In the genomic region with DNA sequence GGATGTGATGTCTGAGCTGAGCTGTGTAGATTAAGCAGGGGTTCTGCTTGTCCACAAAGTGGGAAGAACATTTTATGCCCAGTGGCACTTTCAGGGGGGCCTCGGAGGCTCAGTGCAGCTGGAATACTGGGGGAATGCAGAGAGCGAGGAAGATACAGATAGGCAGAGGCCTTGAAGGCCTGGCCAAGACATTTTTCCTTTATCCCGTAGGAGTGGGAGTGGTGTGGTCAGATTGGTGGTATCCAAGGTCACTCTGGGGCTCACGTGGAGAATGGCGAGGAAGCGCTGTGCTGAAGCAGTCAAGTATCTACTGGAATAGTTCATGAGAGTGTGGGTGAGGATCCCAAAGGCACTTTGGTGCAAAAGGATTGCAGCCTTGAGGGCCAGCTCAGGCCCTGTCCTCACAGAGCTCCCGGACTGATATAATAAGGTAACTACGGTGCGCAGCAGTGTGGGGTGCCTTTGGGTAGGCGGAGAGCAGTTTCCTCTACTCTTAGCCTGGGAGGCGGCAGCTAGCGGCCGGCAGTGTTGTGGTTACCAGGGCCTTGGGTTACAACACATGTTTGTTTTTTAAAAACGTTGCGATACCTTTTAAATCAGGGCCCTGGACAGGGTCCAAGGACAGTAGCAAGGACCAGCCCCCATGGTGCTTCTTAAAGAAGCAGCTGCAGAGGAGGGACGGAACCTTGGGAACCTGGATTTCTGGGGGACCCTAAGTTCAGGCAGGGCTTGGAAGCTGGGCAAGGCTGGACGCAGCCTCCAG, we compare ENCODE assay signal across 9 cellular contexts. TPM values are rescaled to one million over a fixed set of nuclear protein-coding genes. Genes with fewer than 3 reads are reported as not detected.
DNase-seq lines count a peak whose midpoint lies in the region; ATAC-seq, FAIRE-seq and TF ChIP-seq lines count a peak whose summit lies in the region.
"Had no signal": no experiment of that assay in that cellular context is flagged by ENCODE, and none has a peak within 500 bp of the region (broad histone marks: within the 10 kb centered on the region; RNA-seq: fewer than 3 reads in every experiment).

No MANE protein-coding gene starts in this region.

- 0% methylated on average over 10 of the region's 17 CpGs for WGBS in HepG2 (ENCODE audit: low lambda C conversion rate)
- WGBS in trophoblast cell (ENCODE audit: extremely low coverage, insufficient coverage, insufficient read length), result no CpG with 5 or more reads among the region's 17 CpGs

- peak overlapping the region; percentile 14 to 20 for H3K4me3 Mint-ChIP-seq in activated T-cell treated with anti-CD3 and anti-CD28 coated beads, Interleukin-2, amount 50 U/mL, for 72 hours

- no peak for TF ChIP-seq RAD21 in HepG2 (CRISPR knock-in tag; IDR thresholded peaks at IDR 0.05)

- ATAC-seq in HG03139 (IDR thresholded peaks at IDR 0.05; ENCODE audit: unreplicated experiment) (peak; percentile 64), HepG2 (peak; percentile 97)
- ATAC-seq in activated T-cell treated with anti-CD3 and anti-CD28 coated beads, Interleukin-2, amount 50 U/mL, for 72 hours (replicated peaks in 1 of 2), result peak; percentile 70 to 79

- H3K4me3 ChIP-seq in BLaER1 (peak overlapping the region; percentile 39; the same call in 1 of the 2 replicates), HepG2 (replicated peaks in 1 of 3; ENCODE audit: insufficient read depth in 1 of 3, low read depth in 2 of 3, low read length in 3 of 3) (peak overlapping the region; percentile 23 to 56 (median 39); a peak in 5 of 6 replicates), trophoblast cell (ENCODE audit: low read depth, low read length) (no peak overlapping the region)

- peaks cover 84% of the 10 kb centered on the region for H3K4me1 ChIP-seq in BLaER1
- peaks cover 56% of the 10 kb centered on the region for H3K4me1 ChIP-seq in HepG2 (ENCODE audit: insufficient read depth, low read length)
- peaks cover 1 to 3% of the 10 kb centered on the region in 2 experiments for H3K4me1 ChIP-seq in trophoblast cell (ENCODE audit: control insufficient read depth in 1 of 2, insufficient read depth in 2 of 2, low read length in 2 of 2)

- peak overlapping the region; percentile 65 for H2AFZ ChIP-seq in HepG2 (ENCODE audit: low read length)
- H2AFZ ChIP-seq in trophoblast cell (ENCODE audit: insufficient read depth, low read length, poor library complexity), result no peak overlapping the region

- TF ChIP-seq EP300 in HepG2 (IDR thresholded peaks at IDR 0.05; ENCODE audit: low read depth in 2 of 2, low read length in 2 of 2), result peak; percentile 84 to 94
- TF ChIP-seq EP300 in HepG2 (CRISPR knock-in tag; IDR thresholded peaks at IDR 0.05; ENCODE audit: borderline replicate concordance), result peak; percentile 73; the same call in 1 of the 2 replicates

- H3K36me3 Mint-ChIP-seq in activated T-cell treated with anti-CD3 and anti-CD28 coated beads, Interleukin-2, amount 50 U/mL, for 72 hours (ENCODE audit: insufficient read depth in 2 of 2), result no peaks in the 10 kb centered on the region

- in situ Hi-C loops in HepG2 (cut with HindIII; ENCODE audit: extremely low pct_ligation_motif_present, low pct_unique_long_range_greater_than_20kb), result loop anchor here (10.0 kb wide), 1 partner anchor 110 kb away; no protein-coding TSS in a partner anchor

- no peak overlapping the region for H3K14ac ChIP-seq in trophoblast cell (ENCODE audit: low read length)

- H3K27ac ChIP-seq in BLaER1 (peak overlapping the region; percentile 69), HepG2 (ENCODE audit: extremely low read length, insufficient read depth, low read length) (peak overlapping the region; percentile 67), trophoblast cell (ENCODE audit: low read depth, low read length) (no peak overlapping the region)

- no peak overlapping the region for H2BK5ac ChIP-seq in trophoblast cell (ENCODE audit: low read depth, low read length, poor library complexity)

- no peak overlapping the region for H2AK5ac ChIP-seq in trophoblast cell (ENCODE audit: low read length)

- H2BK120ac ChIP-seq in trophoblast cell (ENCODE audit: insufficient read depth, low read length, poor library complexity), result no peak overlapping the region

- peak; percentile 35 for TF ChIP-seq CTCF in HepG2 (CRISPR knock-in tag; IDR thresholded peaks at IDR 0.05)

- BruUV-seq in HepG2 (replicated peaks; lab: Mats Ljungman, UMichigan), result no TSS peak

- no peak overlapping the region for H2BK12ac ChIP-seq in trophoblast cell (ENCODE audit: low read length)

- H3K18ac ChIP-seq in trophoblast cell (ENCODE audit: low read length), result no peak overlapping the region

- H3K9me3 Mint-ChIP-seq in activated T-cell treated with anti-CD3 and anti-CD28 coated beads, Interleukin-2, amount 50 U/mL, for 72 hours, result no peaks in the 10 kb centered on the region

- CTCF ChIA-PET in HepG2 (lab: Yijun Ruan, JAX; ENCODE audit: low intra/inter-chr PET ratio, low total read pairs), result no interaction called here

- H3K27me3 ChIP-seq in BLaER1 (no peaks in the 10 kb centered on the region), HepG2 (ENCODE audit: control insufficient read depth in 1 of 2, insufficient read depth in 2 of 2, low read length in 2 of 2) (peaks cover 1 to 11% of the 10 kb centered on the region in 2 experiments; a peak in 1 of 5 replicates), trophoblast cell (ENCODE audit: insufficient read depth, low read length) (no peaks in the 10 kb centered on the region)

- H3K9ac ChIP-seq in BLaER1 (peak overlapping the region; percentile 36; the same call in 1 of the 2 replicates), HepG2 (ENCODE audit: insufficient read depth, low read depth, low read length) (peak overlapping the region; percentile 64), trophoblast cell (ENCODE audit: low read length) (no peak overlapping the region)

- H3K9me3 ChIP-seq in BLaER1, result no peaks in the 10 kb centered on the region
- H3K9me3 ChIP-seq in HepG2 (ENCODE audit: low read length), result no peaks in the 10 kb centered on the region
- no peaks in the 10 kb centered on the region for H3K9me3 ChIP-seq in trophoblast cell (ENCODE audit: insufficient read depth, low read depth, low read length)

- peak; percentile 87 for FAIRE-seq in HepG2 (lab: Jason Lieb, UNC)
- FAIRE-seq: endothelial cell of umbilical vein had no signal

- H3K27ac Mint-ChIP-seq in activated T-cell treated with anti-CD3 and anti-CD28 coated beads, Interleukin-2, amount 50 U/mL, for 72 hours, result no peak overlapping the region

- H4K8ac ChIP-seq in trophoblast cell (ENCODE audit: low read depth, low read length), result no peak overlapping the region

- H3K36me3 ChIP-seq in BLaER1 (no peaks in the 10 kb centered on the region), HepG2 (replicated peaks in 1 of 2; ENCODE audit: control insufficient read depth in 1 of 2, insufficient read depth in 2 of 2, low read length in 2 of 2) (no peaks in the 10 kb centered on the region), trophoblast cell (ENCODE audit: control insufficient read depth in 1 of 2, insufficient read depth in 2 of 2, low read length in 2 of 2) (no peaks in the 10 kb centered on the region)

- peaks cover 12% of the 10 kb centered on the region for H3K4me1 Mint-ChIP-seq in activated T-cell treated with anti-CD3 and anti-CD28 coated beads, Interleukin-2, amount 50 U/mL, for 72 hours (ENCODE audit: low read depth)

- no peak overlapping the region for H4K91ac ChIP-seq in trophoblast cell (ENCODE audit: low read depth, low read length)

- intact Hi-C loops in HepG2 (cut with micrococcal nuclease; ENCODE audit: unreplicated experiment), result loop anchor here (1.0 kb wide), 1 partner anchor 10 kb away; a partner anchor contains a TSS

- H3K79me2 ChIP-seq in HepG2 (ENCODE audit: insufficient read depth, low read length) (no peaks in the 10 kb centered on the region), trophoblast cell (ENCODE audit: control insufficient read depth, insufficient read depth, low read length, poor library complexity) (no peaks in the 10 kb centered on the region)

- H4K12ac ChIP-seq in trophoblast cell (ENCODE audit: low read depth, low read length), result no peak overlapping the region

- H3K27me3 Mint-ChIP-seq in activated T-cell treated with anti-CD3 and anti-CD28 coated beads, Interleukin-2, amount 50 U/mL, for 72 hours (ENCODE audit: low read depth), result no peaks in the 10 kb centered on the region

- peak in 1 of 2 donors; percentile 29 for DNase-seq in activated T-cell treated with anti-CD3 and anti-CD28 coated beads, Interleukin-2, amount 50 U/mL, for 72 hours
- DNase-seq in HepG2 (ENCODE audit: low spot score) (peak; percentile 85), NCI-H146 (lab: John Stamatoyannopoulos, UW) (no peak), trophoblast cell (no peak), superior temporal gyrus (ENCODE audit: extremely low spot score) (no peak)

- H4K20me1 ChIP-seq in BLaER1, result no peaks in the 10 kb centered on the region
- no peaks in the 10 kb centered on the region for H4K20me1 ChIP-seq in HepG2 (ENCODE audit: insufficient read depth, low read length)

- H3K4me2 ChIP-seq in BLaER1 (peak overlapping the region; percentile 78), HepG2 (ENCODE audit: low read depth, low read length) (peak overlapping the region; percentile 89), trophoblast cell (ENCODE audit: low read length) (no peak overlapping the region)

- POLR2A ChIA-PET in HepG2 (lab: Yijun Ruan, JAX), result interaction anchor here (0.6 to 2.9 kb wide), 11 partner anchors 9 to 537 kb away, joined by 3 to 89 read pairs (median 4); a partner anchor contains a TSS

- no peaks in the 10 kb centered on the region for H3K79me1 ChIP-seq in trophoblast cell (ENCODE audit: low read length)

- TF ChIP-seq POLR2A in GM19099 (IDR thresholded peaks at IDR 0.05; ENCODE audit: extremely low read depth, insufficient read length, low read depth) (peak; percentile 19), HepG2 (IDR thresholded peaks at IDR 0.05; ENCODE audit: insufficient read depth in 1 of 2, low read depth in 2 of 2, low read length in 2 of 2) (peak in 1 of 2 experiments; percentile 74; a peak in 2 of 4 replicates)

- H3K23ac ChIP-seq in trophoblast cell (ENCODE audit: low read length), result no peak overlapping the region

- no peak overlapping the region for H3K4ac ChIP-seq in trophoblast cell (ENCODE audit: low read depth, low read length)

RNA-seq across cellular contexts. Expression of a gene that starts 10.8 kb away (rescaled TPM):
- 10 to 100 TPM; 44.8 to 53.1 TPM for total RNA-seq in activated T-cell treated with anti-CD3 and anti-CD28 coated beads, Interleukin-2, amount 50 U/mL, for 72 hours
- total RNA-seq in HepG2 (2016; rRNA removed; fragmentation: Illumina TruSeq; extraction: Trizol), result 45.2 and 46.3 TPM in 2 replicates
- 55.5 and 59.1 TPM in 2 replicates for total RNA-seq in HepG2 (2016; cell fraction: cytosol; rRNA removed; fragmentation: Illumina TruSeq; extraction: Trizol; ENCODE audit: low read depth)
- total RNA-seq in HepG2 (2016; cell fraction: insoluble cytoplasmic fraction; rRNA removed; fragmentation: Illumina TruSeq; extraction: Trizol), result 40.1 and 44.9 TPM in 2 replicates
- 122 and 135 TPM in 2 replicates for total RNA-seq in HepG2 (2016; cell fraction: membrane; rRNA removed; fragmentation: Illumina TruSeq; extraction: Trizol)
- total RNA-seq in HepG2 (2016; cell fraction: nucleus; rRNA removed; fragmentation: Illumina TruSeq; extraction: Trizol), result 20.8 and 25.7 TPM in 2 replicates
- 12.2 and 14.4 TPM in 2 replicates for polyA plus RNA-seq in HepG2 (2011; rRNA removed)
- polyA plus RNA-seq in HepG2 (2011; cell fraction: cytosol; rRNA removed), result 10.9 and 17.9 TPM in 2 replicates
- polyA plus RNA-seq in HepG2 (2011; cell fraction: nucleus; rRNA removed), result 5.2 and 8.5 TPM in 2 replicates
- polyA plus RNA-seq in HepG2 (2012), result 11.3 and 12.9 TPM in 2 replicates
- 76.9 and 83.3 TPM in 2 replicates for polyA plus RNA-seq in HepG2 (2016; cell fraction: cytosol; fragmentation: Illumina TruSeq; extraction: Trizol; ENCODE audit: low read depth)
- 49.2 and 57.5 TPM in 2 replicates for polyA plus RNA-seq in HepG2 (2016; cell fraction: insoluble cytoplasmic fraction; fragmentation: Illumina TruSeq; extraction: Trizol; ENCODE audit: low read depth)
- 129 and 152 TPM in 2 replicates for polyA plus RNA-seq in HepG2 (2016; cell fraction: membrane; fragmentation: Illumina TruSeq; extraction: Trizol; ENCODE audit: low read depth)
- 30.6 and 33.2 TPM in 2 replicates for polyA plus RNA-seq in HepG2 (2016; cell fraction: nucleus; fragmentation: Illumina TruSeq; extraction: Trizol; ENCODE audit: insufficient read depth, low read depth)
- polyA minus RNA-seq in HepG2 (2011; rRNA and poly(A)+ RNA removed; ENCODE audit: low replicate concordance), result 0.35 and 14.2 TPM in 2 replicates
- 5.0 and 5.8 TPM in 2 replicates for polyA minus RNA-seq in HepG2 (2011; cell fraction: cytosol; rRNA and poly(A)+ RNA removed)
- 6.7 and 12.7 TPM in 2 replicates for polyA minus RNA-seq in HepG2 (2011; cell fraction: nucleus; rRNA and poly(A)+ RNA removed)
- polyA plus RNA-seq in trophoblast cell (2013), result 9.9 and 10.2 TPM in 2 replicates

RNA-seq across cellular contexts. Expression of a gene that starts 18.3 kb away (rescaled TPM):
- total RNA-seq in activated T-cell treated with anti-CD3 and anti-CD28 coated beads, Interleukin-2, amount 50 U/mL, for 72 hours, result 10 to 100 TPM; 19.4 to 28.2 TPM
- 16.6 and 29.6 TPM in 2 replicates for total RNA-seq in HepG2 (2016; rRNA removed; fragmentation: Illumina TruSeq; extraction: Trizol)
- 4.1 and 4.6 TPM in 2 replicates for total RNA-seq in HepG2 (2016; cell fraction: cytosol; rRNA removed; fragmentation: Illumina TruSeq; extraction: Trizol; ENCODE audit: low read depth)
- 17.1 and 30.7 TPM in 2 replicates for total RNA-seq in HepG2 (2016; cell fraction: insoluble cytoplasmic fraction; rRNA removed; fragmentation: Illumina TruSeq; extraction: Trizol)
- total RNA-seq in HepG2 (2016; cell fraction: membrane; rRNA removed; fragmentation: Illumina TruSeq; extraction: Trizol), result 11.9 and 12.6 TPM in 2 replicates
- 27.5 and 33.6 TPM in 2 replicates for total RNA-seq in HepG2 (2016; cell fraction: nucleus; rRNA removed; fragmentation: Illumina TruSeq; extraction: Trizol)
- 12.9 and 14.6 TPM in 2 replicates for polyA plus RNA-seq in HepG2 (2011; rRNA removed)
- 11.3 TPM in 2 replicates for polyA plus RNA-seq in HepG2 (2011; cell fraction: cytosol; rRNA removed)
- 3.9 and 5.2 TPM in 2 replicates for polyA plus RNA-seq in HepG2 (2011; cell fraction: nucleus; rRNA removed)
- 8.5 and 11.0 TPM in 2 replicates for polyA plus RNA-seq in HepG2 (2012)
- 3.8 TPM in 2 replicates for polyA plus RNA-seq in HepG2 (2016; cell fraction: cytosol; fragmentation: Illumina TruSeq; extraction: Trizol; ENCODE audit: low read depth)
- polyA plus RNA-seq in HepG2 (2016; cell fraction: insoluble cytoplasmic fraction; fragmentation: Illumina TruSeq; extraction: Trizol; ENCODE audit: low read depth), result 21.4 and 21.7 TPM in 2 replicates
- polyA plus RNA-seq in HepG2 (2016; cell fraction: membrane; fragmentation: Illumina TruSeq; extraction: Trizol; ENCODE audit: low read depth), result 9.6 and 10.8 TPM in 2 replicates
- 42.8 and 48.3 TPM in 2 replicates for polyA plus RNA-seq in HepG2 (2016; cell fraction: nucleus; fragmentation: Illumina TruSeq; extraction: Trizol; ENCODE audit: insufficient read depth, low read depth)
- 9.2 and 31.1 TPM in 2 replicates for polyA minus RNA-seq in HepG2 (2011; rRNA and poly(A)+ RNA removed; ENCODE audit: low replicate concordance)
- polyA minus RNA-seq in HepG2 (2011; cell fraction: cytosol; rRNA and poly(A)+ RNA removed), result 12.1 and 12.7 TPM in 2 replicates
- 6.6 and 10.6 TPM in 2 replicates for polyA minus RNA-seq in HepG2 (2011; cell fraction: nucleus; rRNA and poly(A)+ RNA removed)
- 103 and 109 TPM in 2 replicates for polyA plus RNA-seq in trophoblast cell (2013)
